ENCODE assay signal across 14 cellular contexts in genomic region chr7:88396295-88396947, GRCh38.
DNase-seq lines count a peak whose midpoint lies in the region; ATAC-seq and TF ChIP-seq lines count a peak whose summit lies in the region.
"Had no signal": no experiment of that assay in that cellular context is flagged by ENCODE, and none has a peak within 500 bp of the region (broad histone marks: within the 10 kb centered on the region; RNA-seq: fewer than 3 reads in every experiment).

No MANE protein-coding gene starts in this region.

- no peaks in the 10 kb centered on the region for H3K36me3 Mint-ChIP-seq in activated CD8-positive, alpha-beta T cell treated with anti-CD3 and anti-CD28 coated beads for 36 hours (ENCODE audit: low read depth)
- no peaks in the 10 kb centered on the region for H3K36me3 Mint-ChIP-seq in activated CD8-positive, alpha-beta T cell treated with anti-CD3 and anti-CD28 coated beads, Interleukin-2, amount 10 ng/mL, durations not matched to agents 7 days and 5 days (ENCODE audit: low read depth)
- no peaks in the 10 kb centered on the region for H3K36me3 Mint-ChIP-seq in activated CD4-positive, alpha-beta memory T cell treated with anti-CD3 and anti-CD28 coated beads for 36 hours

- POLR2A ChIA-PET in activated CD8-positive, alpha-beta T cell treated with anti-CD3 and anti-CD28 coated beads for 36 hours (lab: Charles Lee): no interaction called here
- POLR2A ChIA-PET in activated CD8-positive, alpha-beta T cell treated with anti-CD3 and anti-CD28 coated beads, Interleukin-2, amount 10 ng/mL, durations not matched to agents 7 days and 5 days (lab: Charles Lee): no interaction called here
- POLR2A ChIA-PET in activated CD4-positive, alpha-beta memory T cell treated with anti-CD3 and anti-CD28 coated beads for 36 hours (lab: Charles Lee): no interaction called here

- no peak overlapping the region for H3K4me3 Mint-ChIP-seq in activated CD8-positive, alpha-beta T cell treated with anti-CD3 and anti-CD28 coated beads for 36 hours
- no peak overlapping the region for H3K4me3 Mint-ChIP-seq in activated CD8-positive, alpha-beta T cell treated with anti-CD3 and anti-CD28 coated beads, Interleukin-2, amount 10 ng/mL, durations not matched to agents 7 days and 5 days
- H3K4me3 Mint-ChIP-seq in activated CD4-positive, alpha-beta memory T cell treated with anti-CD3 and anti-CD28 coated beads for 36 hours: no peak overlapping the region
- H3K4me3 Mint-ChIP-seq: activated CD4-positive, alpha-beta T cell treated with anti-CD3 and anti-CD28 coated beads, Interleukin-2, amount 10 ng/mL, durations not matched to agents 7 days and 5 days had no signal

- H3K27ac Mint-ChIP-seq in activated CD8-positive, alpha-beta T cell treated with anti-CD3 and anti-CD28 coated beads for 36 hours: peak overlapping the region; percentile 9
- H3K27ac Mint-ChIP-seq in activated CD8-positive, alpha-beta T cell treated with anti-CD3 and anti-CD28 coated beads, Interleukin-2, amount 10 ng/mL, durations not matched to agents 7 days and 5 days: no peak overlapping the region
- H3K27ac Mint-ChIP-seq in activated CD4-positive, alpha-beta memory T cell treated with anti-CD3 and anti-CD28 coated beads for 36 hours: no peak overlapping the region
- H3K27ac Mint-ChIP-seq: activated CD4-positive, alpha-beta T cell treated with anti-CD3 and anti-CD28 coated beads, Interleukin-2, amount 10 ng/mL, durations not matched to agents 7 days and 5 days had no signal

- peaks cover 11% of the 10 kb centered on the region for H3K27me3 Mint-ChIP-seq in activated CD8-positive, alpha-beta T cell treated with anti-CD3 and anti-CD28 coated beads for 36 hours
- peaks cover 15% of the 10 kb centered on the region for H3K27me3 Mint-ChIP-seq in activated CD8-positive, alpha-beta T cell treated with anti-CD3 and anti-CD28 coated beads, Interleukin-2, amount 10 ng/mL, durations not matched to agents 7 days and 5 days (ENCODE audit: low read depth)
- H3K27me3 Mint-ChIP-seq in activated CD4-positive, alpha-beta memory T cell treated with anti-CD3 and anti-CD28 coated beads for 36 hours: no peaks in the 10 kb centered on the region

- no peak for TF ChIP-seq CTCF in activated CD8-positive, alpha-beta T cell treated with anti-CD3 and anti-CD28 coated beads for 36 hours (IDR thresholded peaks at IDR 0.05)

- CTCF ChIA-PET in activated CD8-positive, alpha-beta T cell treated with anti-CD3 and anti-CD28 coated beads for 36 hours (lab: Charles Lee): no interaction called here
- CTCF ChIA-PET in activated CD8-positive, alpha-beta T cell treated with anti-CD3 and anti-CD28 coated beads, Interleukin-2, amount 10 ng/mL, durations not matched to agents 7 days and 5 days (lab: Charles Lee): no interaction called here
- CTCF ChIA-PET in activated CD4-positive, alpha-beta memory T cell treated with anti-CD3 and anti-CD28 coated beads for 36 hours (lab: Charles Lee): no interaction called here

- peak; percentile 4 for DNase-seq in activated CD8-positive, alpha-beta T cell treated with anti-CD3 and anti-CD28 coated beads for 36 hours
- no peak for DNase-seq in activated CD8-positive, alpha-beta T cell treated with anti-CD3 and anti-CD28 coated beads, Interleukin-2, amount 10 ng/mL, durations not matched to agents 7 days and 5 days
- no peak for DNase-seq in stimulated activated naive CD8-positive, alpha-beta T cell treated with anti-CD3 and anti-CD28 coated beads, Interleukin-15, Interleukin-2, amounts not matched to agents 100 U/mL and 50 U/mL, for 24 hours
- DNase-seq in activated CD4-positive, alpha-beta memory T cell treated with anti-CD3 and anti-CD28 coated beads for 36 hours: no peak
- DNase-seq in C1 segment of cervical spinal cord (lab: John Stamatoyannopoulos, UW): no peak
- no peak for DNase-seq in central memory CD4-positive, alpha-beta T cell
- DNase-seq: activated CD4-positive, alpha-beta T cell treated with anti-CD3 and anti-CD28 coated beads, Interleukin-2, amount 10 ng/mL, durations not matched to agents 7 days and 5 days; GDM1; islet precursor cell; NCI-H1930; ovary; SJCRH30 had no signal

- no peaks in the 10 kb centered on the region for H3K9me3 Mint-ChIP-seq in activated CD8-positive, alpha-beta T cell treated with anti-CD3 and anti-CD28 coated beads for 36 hours
- H3K9me3 Mint-ChIP-seq in activated CD8-positive, alpha-beta T cell treated with anti-CD3 and anti-CD28 coated beads, Interleukin-2, amount 10 ng/mL, durations not matched to agents 7 days and 5 days (ENCODE audit: insufficient read depth): no peaks in the 10 kb centered on the region
- H3K9me3 Mint-ChIP-seq in activated CD4-positive, alpha-beta memory T cell treated with anti-CD3 and anti-CD28 coated beads for 36 hours: no peaks in the 10 kb centered on the region
- H3K9me3 Mint-ChIP-seq: activated CD4-positive, alpha-beta T cell treated with anti-CD3 and anti-CD28 coated beads, Interleukin-2, amount 10 ng/mL, durations not matched to agents 7 days and 5 days had no signal

- peaks cover 12% of the 10 kb centered on the region for H3K4me1 Mint-ChIP-seq in activated CD8-positive, alpha-beta T cell treated with anti-CD3 and anti-CD28 coated beads for 36 hours (ENCODE audit: low read depth)
- peaks cover 9% of the 10 kb centered on the region for H3K4me1 Mint-ChIP-seq in activated CD8-positive, alpha-beta T cell treated with anti-CD3 and anti-CD28 coated beads, Interleukin-2, amount 10 ng/mL, durations not matched to agents 7 days and 5 days (ENCODE audit: low read depth)
- H3K4me1 Mint-ChIP-seq in activated CD4-positive, alpha-beta memory T cell treated with anti-CD3 and anti-CD28 coated beads for 36 hours (ENCODE audit: low read depth): peaks cover 10% of the 10 kb centered on the region

- intact Hi-C loops in activated CD8-positive, alpha-beta T cell treated with anti-CD3 and anti-CD28 coated beads for 36 hours (cut with micrococcal nuclease): no loop called here
- intact Hi-C loops in activated CD4-positive, alpha-beta memory T cell treated with anti-CD3 and anti-CD28 coated beads for 36 hours (cut with micrococcal nuclease): no loop called here

- peak; percentile 39 for ATAC-seq in activated CD8-positive, alpha-beta T cell treated with anti-CD3 and anti-CD28 coated beads for 36 hours
- no peak for ATAC-seq in activated CD8-positive, alpha-beta T cell treated with anti-CD3 and anti-CD28 coated beads, Interleukin-2, amount 10 ng/mL, durations not matched to agents 7 days and 5 days
- ATAC-seq in HG02588 (IDR thresholded peaks at IDR 0.05; ENCODE audit: unreplicated experiment) (peak; percentile 75), HG03442 (IDR thresholded peaks at IDR 0.05; ENCODE audit: unreplicated experiment) (peak; percentile 83)
- ATAC-seq in stimulated activated naive CD8-positive, alpha-beta T cell treated with anti-CD3 and anti-CD28 coated beads, Interleukin-15, Interleukin-2, amounts not matched to agents 100 U/mL and 50 U/mL, for 24 hours: peak; percentile 10
